In the genomic region with DNA sequence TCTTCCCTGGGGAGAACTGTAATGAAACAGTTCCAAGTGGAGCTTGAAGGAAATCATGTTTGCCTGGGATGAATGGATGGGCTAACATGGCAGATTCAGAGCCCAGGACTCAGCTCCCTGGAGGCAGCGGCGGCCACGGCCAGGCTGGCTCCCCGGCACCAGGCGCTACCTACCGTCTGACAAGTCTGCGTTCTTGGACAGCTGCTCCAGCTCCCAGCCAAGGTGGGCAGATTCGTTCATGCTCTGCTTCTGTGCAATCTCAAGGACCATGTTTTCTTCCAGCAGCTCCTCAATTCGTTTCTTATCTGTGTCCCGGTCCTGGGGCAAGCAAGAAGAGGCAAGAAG, we compare ENCODE assay signal across 8 cellular contexts.
A peak's percentile ranks its signal among the peaks of the same experiment; 100 is the strongest.
DNase-seq lines count a peak whose midpoint lies in the region; ATAC-seq and TF ChIP-seq lines count a peak whose summit lies in the region.

No MANE protein-coding gene starts in this region.

- H3K9ac ChIP-seq in OCI-LY3 (ENCODE audit: low read length) = peak overlapping the region; percentile 62

- TF ChIP-seq EP300 in sigmoid colon (IDR thresholded peaks at IDR 0.05) = no peak

- peak overlapping the region; percentile 90 for H3K27ac ChIP-seq in OCI-LY3 (ENCODE audit: low read length)
- peak overlapping the region; percentile 47 to 52 for H3K27ac ChIP-seq in esophagus (ENCODE audit: low read depth in 2 of 2, low read length in 1 of 2)
- peak overlapping the region; percentile 10 to 60 (median 39) for H3K27ac ChIP-seq in sigmoid colon

- DNase-seq in DMS79 treated with DMSO at 0.1 percent for 48 hours (lab: John Stamatoyannopoulos, UW) (peak; percentile 95), sigmoid colon (no peak), SIG-M5 (lab: John Stamatoyannopoulos, UW) (no peak), ecto neural progenitor cell (ENCODE audit: low spot score) (no peak)

- H3K27me3 ChIP-seq in OCI-LY3 (ENCODE audit: low read depth, low read length) (no peaks in the 10 kb centered on the region), esophagus (ENCODE audit: control insufficient read depth in 1 of 2, insufficient read depth in 2 of 2, low read length in 2 of 2) (no peaks in the 10 kb centered on the region), sigmoid colon (no peaks in the 10 kb centered on the region)

- intact Hi-C loops in sigmoid colon (cut with DNase I) = no loop called here

- no peak for TF ChIP-seq POLR2A in sigmoid colon (IDR thresholded peaks at IDR 0.05)

- peaks cover 52% of the 10 kb centered on the region for H3K4me1 ChIP-seq in OCI-LY3 (ENCODE audit: low read length)
- peaks cover 0 to 3% of the 10 kb centered on the region in 2 donors for H3K4me1 ChIP-seq in esophagus (ENCODE audit: control insufficient read depth in 2 of 2, insufficient read depth in 2 of 2, low read length in 1 of 2)
- peaks cover 0 to 11% (median 5%) of the 10 kb centered on the region in 4 donors for H3K4me1 ChIP-seq in sigmoid colon

- H3K4me3 ChIP-seq in OCI-LY3 (ENCODE audit: low read length) (peak overlapping the region; percentile 61), esophagus (ENCODE audit: low read depth in 1 of 2, low read length in 2 of 2) (no peak overlapping the region), sigmoid colon (no peak overlapping the region)

- H2AFZ ChIP-seq in OCI-LY3 (ENCODE audit: low read depth, low read length) = no peak overlapping the region

- H3K9me3 ChIP-seq in OCI-LY3 (ENCODE audit: insufficient read depth, low read length) (no peaks in the 10 kb centered on the region), esophagus (ENCODE audit: control insufficient read depth in 2 of 2, insufficient read depth in 1 of 2, low read depth in 1 of 2, low read length in 1 of 2) (no peaks in the 10 kb centered on the region), sigmoid colon (no peaks in the 10 kb centered on the region)

- H3K79me2 ChIP-seq in OCI-LY3 (ENCODE audit: low read length) = peaks cover 14% of the 10 kb centered on the region; the same call in 1 of the 2 replicates

- WGBS in esophagus, 2 donors = 64 to 77% methylated on average over 10 of the region's 10 CpGs
- 82 to 90% methylated on average over 10 of the region's 10 CpGs for WGBS in sigmoid colon, 2 donors

- ATAC-seq in HG02571 (IDR thresholded peaks at IDR 0.05; ENCODE audit: unreplicated experiment) (no peak), GM21576 (IDR thresholded peaks at IDR 0.05; ENCODE audit: unreplicated experiment) (no peak)

- peak overlapping the region; percentile 75 for H3K4me2 ChIP-seq in OCI-LY3 (ENCODE audit: low read length)

- H3K36me3 ChIP-seq in OCI-LY3 (replicated peaks; ENCODE audit: low read depth, low read length) = peaks cover 58% of the 10 kb centered on the region
- H3K36me3 ChIP-seq in esophagus (ENCODE audit: control insufficient read depth in 2 of 2, insufficient read depth in 2 of 2, low read length in 1 of 2) = peaks cover 5 to 6% of the 10 kb centered on the region in 2 donors
- no peaks in the 10 kb centered on the region for H3K36me3 ChIP-seq in sigmoid colon

- H4K20me1 ChIP-seq in OCI-LY3 (ENCODE audit: insufficient read depth, low read length) = peaks cover 12% of the 10 kb centered on the region

- TF ChIP-seq CTCF in OCI-LY3 (IDR thresholded peaks at IDR 0.05; ENCODE audit: low read depth, low read length) (no peak), sigmoid colon (IDR thresholded peaks at IDR 0.05) (no peak)

Comparison
In these comparisons a context has a peak if more than half of its experiments do, and no peak if none do; other contexts are left out.
1. H3K27ac ChIP-seq: peak in every context shown above with its lines; median percentile 90 in OCI-LY3; 50 in esophagus; 39 in sigmoid colon.